In genomic region chr1:226702318-226702956, GRCh38 we compare ENCODE assay signal across 1 cellular context.
TF ChIP-seq lines count a peak whose summit lies in the region.

No MANE protein-coding gene starts in this region.

TF ChIP-seq in GM12878, 131 proteins besides CTCF, POLR2A, EP300 and RAD21 (continued from another document):
- TF ChIP-seq ZNF592 (IDR thresholded peaks at IDR 0.05) (no peak), MAX (IDR thresholded peaks at IDR 0.05; ENCODE audit: low read depth, low read length) (no peak)
